In genomic region chr14:33943081-33943480, GRCh38 we compare ENCODE assay signal across 12 cellular contexts. TPM values are rescaled to one million over a fixed set of nuclear protein-coding genes. Genes with fewer than 3 reads are reported as not detected.
DNase-seq lines count a peak whose midpoint lies in the region; ATAC-seq and TF ChIP-seq lines count a peak whose summit lies in the region.
"Had no signal": no experiment of that assay in that cellular context is flagged by ENCODE, and none has a peak within 500 bp of the region (broad histone marks: within the 10 kb centered on the region; RNA-seq: fewer than 3 reads in every experiment).

No MANE protein-coding gene starts in this region.

- TF ChIP-seq CTCF in esophagus muscularis mucosa (IDR thresholded peaks at IDR 0.05) (no peak), progenitor cell of endocrine pancreas (IDR thresholded peaks at IDR 0.05; ENCODE audit: unreplicated experiment) (no peak)

- H3K27ac ChIP-seq in esophagus muscularis mucosa (replicated peaks in 1 of 4) = peak overlapping the region; percentile 50 to 84 (median 84)
- H3K27ac ChIP-seq in substantia nigra (ENCODE audit: low read depth, low read length, poor library complexity, severe bottlenecking) = peak overlapping the region; percentile 49
- H3K27ac ChIP-seq: cardiac muscle cell, thoracic aorta had no signal

- H3K9me3 Mint-ChIP-seq in progenitor cell of endocrine pancreas (ENCODE audit: low read depth) = no peaks in the 10 kb centered on the region

- 50% methylated on average over 5 of the region's 5 CpGs for WGBS in esophagus muscularis mucosa

- no peak for TF ChIP-seq POLR2A in esophagus muscularis mucosa (IDR thresholded peaks at IDR 0.05; ENCODE audit: low read depth)

- no peaks in the 10 kb centered on the region for H3K36me3 Mint-ChIP-seq in progenitor cell of endocrine pancreas (ENCODE audit: insufficient read depth)

- H3K9me3 ChIP-seq in esophagus muscularis mucosa = no peaks in the 10 kb centered on the region
- H3K9me3 ChIP-seq: thoracic aorta had no signal

- no peaks in the 10 kb centered on the region for H3K36me3 ChIP-seq in esophagus muscularis mucosa
- H3K36me3 ChIP-seq: cardiac muscle cell, thoracic aorta had no signal

- no peak overlapping the region for H3K4me3 ChIP-seq in esophagus muscularis mucosa
- H3K4me3 ChIP-seq: cardiac muscle cell, thoracic aorta had no signal

- H3K4me3 Mint-ChIP-seq in progenitor cell of endocrine pancreas (ENCODE audit: low read depth) = no peak overlapping the region

- no peak overlapping the region for H3K27ac Mint-ChIP-seq in progenitor cell of endocrine pancreas

- H3K27me3 Mint-ChIP-seq in progenitor cell of endocrine pancreas = no peaks in the 10 kb centered on the region

- no peak for TF ChIP-seq EP300 in esophagus muscularis mucosa (IDR thresholded peaks at IDR 0.05)

- DNase-seq in NCI-H146 (lab: John Stamatoyannopoulos, UW) (peak; percentile 2), NCI-H146 treated with DMSO at 0.1 percent for 48 hours (lab: John Stamatoyannopoulos, UW; ENCODE audit: unreplicated experiment) (no peak), NCI-H345 treated with DMSO at 0.1 percent for 48 hours (lab: John Stamatoyannopoulos, UW; ENCODE audit: unreplicated experiment) (peak; percentile 96), esophagus muscularis mucosa (ENCODE audit: extremely low spot score) (no peak), substantia nigra (lab: John Stamatoyannopoulos, UW) (peak in 28 of 49 donors; percentile 6 to 87 (median 33)), progenitor cell of endocrine pancreas (ENCODE audit: low spot score, unreplicated experiment) (no peak), GM19240 (ENCODE audit: insufficient read length, low spot score) (no peak)
- DNase-seq: 8988T, Karpas-422 had no signal

- peaks cover 9% of the 10 kb centered on the region for H3K4me1 Mint-ChIP-seq in progenitor cell of endocrine pancreas (ENCODE audit: low read depth)

- intact Hi-C loops in esophagus muscularis mucosa (cut with DNase I) = no loop called here

- ATAC-seq in GM18867 (IDR thresholded peaks at IDR 0.05; ENCODE audit: unreplicated experiment) = no peak

- no peaks in the 10 kb centered on the region for H3K27me3 ChIP-seq in esophagus muscularis mucosa
- H3K27me3 ChIP-seq: cardiac muscle cell had no signal

- H3K4me1 ChIP-seq in esophagus muscularis mucosa = peaks cover 43 to 99% (median 92%) of the 10 kb centered on the region in 4 donors

RNA-seq across cellular contexts. Expression of gene EGLN3, which starts 7.8 kb away (rescaled TPM):
- total RNA-seq in esophagus muscularis mucosa = 10 to 100 TPM; 24.0 to 41.1 (median 24.5) TPM
- total RNA-seq in progenitor cell of endocrine pancreas = 8.3 and 9.5 TPM in 2 replicates

Comparison
In these comparisons a context has a peak if more than half of its experiments do, and no peak if none do; other contexts are left out.
1. DNase-seq: peak in NCI-H146 (single experiment), NCI-H345 treated with DMSO at 0.1 percent for 48 hours (single experiment) and substantia nigra (28 of 49); none in NCI-H146 treated with DMSO at 0.1 percent for 48 hours (single experiment), esophagus muscularis mucosa (single experiment), progenitor cell of endocrine pancreas (single experiment) and GM19240 (single experiment).